ENCODE assay signal across 10 cellular contexts in genomic region chr11:123885570-123885969, GRCh38. TPM values are rescaled to one million over a fixed set of nuclear protein-coding genes. Genes with fewer than 3 reads are reported as not detected.
"Had no signal": no experiment of that assay in that cellular context is flagged by ENCODE, and none has a peak within 500 bp of the region (broad histone marks: within the 10 kb centered on the region; RNA-seq: fewer than 3 reads in every experiment).

A gene with protein sequence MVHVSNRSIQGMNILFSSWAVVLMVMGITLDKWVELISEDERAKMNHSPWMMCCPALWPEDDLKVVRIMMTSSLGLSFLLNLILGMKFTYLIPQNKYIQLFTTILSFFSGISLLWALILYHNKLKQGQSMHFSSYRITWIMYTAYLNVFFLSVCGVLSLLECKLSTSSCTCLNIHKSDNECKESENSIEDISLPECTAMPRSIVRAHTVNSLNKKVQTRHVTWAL (minus strand): TSS chr11:123885670. CDS start chr11:123885425, 245 bp downstream.

- DNase-seq: H9, HFFc6, IMR-90, KBM-7 had no signal

- H3K4me2 ChIP-seq: GM23338 had no signal

- FAIRE-seq: H1, H54, HTR-8/SVneo had no signal

- H3K4me3 ChIP-seq: GM23338 had no signal

- ATAC-seq: GM23338, HCT116 had no signal

- H2AFZ ChIP-seq: GM23338 had no signal

RNA-seq across cellular contexts. Expression of the gene that starts here (rescaled TPM):
- total RNA-seq: GM23338, H1, H9, HFFc6, HT-29, IMR-90 had no signal
- polyA plus RNA-seq: GM23338, H1, IMR-90 had no signal
